ENCODE assay signal across 32 cellular contexts in genomic region chr7:96122746-96123145, GRCh38.
"Had no signal": no experiment of that assay in that cellular context is flagged by ENCODE, and none has a peak within 500 bp of the region (broad histone marks: within the 10 kb centered on the region; RNA-seq: fewer than 3 reads in every experiment).

No MANE protein-coding gene starts in this region.

- ATAC-seq: activated CD8-positive, alpha-beta memory T cell treated with anti-CD3 and anti-CD28 coated beads, Interleukin-2, amount 10 ng/mL, durations not matched to agents 7 days and 5 days; activated T-cell treated with anti-CD3 and anti-CD28 coated beads, Interleukin-2, amount 50 U/mL, for 72 hours; activated T-helper 17 cell treated with anti-CD3 and anti-CD28 coated beads, Interleukin-2, amount 50 U/mL, for 72 hours; body of pancreas; Panc1 had no signal

- DNase-seq: activated CD4-positive, alpha-beta memory T cell treated with anti-CD3 and anti-CD28 coated beads, Interleukin-2, amount 10 ng/mL, durations not matched to agents 7 days and 5 days; activated CD4-positive, alpha-beta T cell treated with anti-CD3 and anti-CD28 coated beads for 1 hour; activated CD4-positive, alpha-beta T cell treated with anti-CD3 and anti-CD28 coated beads for 48 hours; activated CD4-positive, CD25-positive, alpha-beta regulatory T cell; activated CD8-positive, alpha-beta memory T cell treated with anti-CD3 and anti-CD28 coated beads for 24 hours; activated CD8-positive, alpha-beta memory T cell treated with anti-CD3 and anti-CD28 coated beads, Interleukin-2, amount 10 ng/mL, durations not matched to agents 7 days and 5 days; activated CD8-positive, alpha-beta memory T cell treated with anti-CD3 and anti-CD28 coated beads, Interleukin-2, amount 50 U/mL, for 48 hours; activated effector memory CD4-positive, alpha-beta T cell treated with anti-CD3 and anti-CD28 coated beads, Interleukin-2, amount 50 U/mL, for 16 hours; activated naive CD4-positive, alpha-beta T cell; activated naive CD8-positive, alpha-beta T cell treated with anti-CD3 and anti-CD28 coated beads, Interleukin-2, amount 10 ng/mL, durations not matched to agents 7 days and 5 days; activated T-cell treated with anti-CD3 and anti-CD28 coated beads, Interleukin-2, amount 50 U/mL, for 72 hours; body of pancreas; Kasumi-1; KG1; MG63; NCI-H1048; NCI-H1105 treated with DMSO at 0.1 percent for 48 hours; NCI-H1436; NCI-H1694; NCI-H1930; NCI-H2081 treated with DMSO at 0.1 percent for 48 hours; NCI-H345; NCI-H524 treated with DMSO at 0.1 percent for 48 hours; SHP77; SJCRH30; T1000; WERI-Rb-1 had no signal

- H3K27ac Mint-ChIP-seq: activated CD4-positive, alpha-beta memory T cell treated with anti-CD3 and anti-CD28 coated beads, Interleukin-2, amount 10 ng/mL, durations not matched to agents 7 days and 5 days; activated CD8-positive, alpha-beta memory T cell treated with anti-CD3 and anti-CD28 coated beads, Interleukin-2, amount 10 ng/mL, durations not matched to agents 7 days and 5 days; activated naive CD4-positive, alpha-beta T cell treated with anti-CD3 and anti-CD28 coated beads, Interleukin-2, amount 50 U/mL, for 24 hours; activated naive CD8-positive, alpha-beta T cell treated with anti-CD3 and anti-CD28 coated beads, Interleukin-2, amount 10 ng/mL, durations not matched to agents 7 days and 5 days; activated T-cell treated with anti-CD3 and anti-CD28 coated beads, Interleukin-2, amount 50 U/mL, for 72 hours; activated T-helper 17 cell treated with anti-CD3 and anti-CD28 coated beads, Interleukin-2, amount 50 U/mL, for 72 hours had no signal

- H3K4me1 Mint-ChIP-seq: activated CD4-positive, alpha-beta memory T cell treated with anti-CD3 and anti-CD28 coated beads, Interleukin-2, amount 10 ng/mL, durations not matched to agents 7 days and 5 days; activated CD8-positive, alpha-beta memory T cell treated with anti-CD3 and anti-CD28 coated beads, Interleukin-2, amount 10 ng/mL, durations not matched to agents 7 days and 5 days; activated naive CD4-positive, alpha-beta T cell treated with anti-CD3 and anti-CD28 coated beads, Interleukin-2, amount 50 U/mL, for 24 hours; activated naive CD8-positive, alpha-beta T cell treated with anti-CD3 and anti-CD28 coated beads, Interleukin-2, amount 10 ng/mL, durations not matched to agents 7 days and 5 days; activated T-helper 17 cell treated with anti-CD3 and anti-CD28 coated beads, Interleukin-2, amount 50 U/mL, for 72 hours had no signal

- H3K9me3 Mint-ChIP-seq: activated CD4-positive, alpha-beta memory T cell treated with anti-CD3 and anti-CD28 coated beads, Interleukin-2, amount 10 ng/mL, durations not matched to agents 7 days and 5 days; activated naive CD4-positive, alpha-beta T cell treated with anti-CD3 and anti-CD28 coated beads, Interleukin-2, amount 50 U/mL, for 24 hours; activated naive CD8-positive, alpha-beta T cell treated with anti-CD3 and anti-CD28 coated beads, Interleukin-2, amount 10 ng/mL, durations not matched to agents 7 days and 5 days; activated T-cell treated with anti-CD3 and anti-CD28 coated beads, Interleukin-2, amount 50 U/mL, for 72 hours; activated T-helper 17 cell treated with anti-CD3 and anti-CD28 coated beads, Interleukin-2, amount 50 U/mL, for 72 hours had no signal

- H3K27me3 ChIP-seq: body of pancreas, breast epithelium, MG63, SJCRH30 had no signal

- H3K27ac ChIP-seq: body of pancreas, breast epithelium, SJCRH30, SK-N-MC, WERI-Rb-1 had no signal

- H3K4me3 ChIP-seq: body of pancreas, breast epithelium, MG63, SJCRH30, SK-N-MC had no signal

- H3K4me3 Mint-ChIP-seq: activated CD4-positive, alpha-beta memory T cell treated with anti-CD3 and anti-CD28 coated beads, Interleukin-2, amount 10 ng/mL, durations not matched to agents 7 days and 5 days; activated CD8-positive, alpha-beta memory T cell treated with anti-CD3 and anti-CD28 coated beads, Interleukin-2, amount 10 ng/mL, durations not matched to agents 7 days and 5 days; activated naive CD4-positive, alpha-beta T cell treated with anti-CD3 and anti-CD28 coated beads, Interleukin-2, amount 50 U/mL, for 24 hours; activated naive CD8-positive, alpha-beta T cell treated with anti-CD3 and anti-CD28 coated beads, Interleukin-2, amount 10 ng/mL, durations not matched to agents 7 days and 5 days; activated T-cell treated with anti-CD3 and anti-CD28 coated beads, Interleukin-2, amount 50 U/mL, for 72 hours; activated T-helper 17 cell treated with anti-CD3 and anti-CD28 coated beads, Interleukin-2, amount 50 U/mL, for 72 hours had no signal

- H3K27me3 Mint-ChIP-seq: activated CD4-positive, alpha-beta memory T cell treated with anti-CD3 and anti-CD28 coated beads, Interleukin-2, amount 10 ng/mL, durations not matched to agents 7 days and 5 days; activated CD8-positive, alpha-beta memory T cell treated with anti-CD3 and anti-CD28 coated beads, Interleukin-2, amount 10 ng/mL, durations not matched to agents 7 days and 5 days; activated naive CD4-positive, alpha-beta T cell treated with anti-CD3 and anti-CD28 coated beads, Interleukin-2, amount 50 U/mL, for 24 hours; activated naive CD8-positive, alpha-beta T cell treated with anti-CD3 and anti-CD28 coated beads, Interleukin-2, amount 10 ng/mL, durations not matched to agents 7 days and 5 days; activated T-helper 17 cell treated with anti-CD3 and anti-CD28 coated beads, Interleukin-2, amount 50 U/mL, for 72 hours had no signal

- H3K36me3 ChIP-seq: breast epithelium, MG63 had no signal

- H3K9me3 ChIP-seq: body of pancreas, breast epithelium, MG63, SJCRH30 had no signal

- H3K4me1 ChIP-seq: body of pancreas, breast epithelium had no signal
